In the genomic region with DNA sequence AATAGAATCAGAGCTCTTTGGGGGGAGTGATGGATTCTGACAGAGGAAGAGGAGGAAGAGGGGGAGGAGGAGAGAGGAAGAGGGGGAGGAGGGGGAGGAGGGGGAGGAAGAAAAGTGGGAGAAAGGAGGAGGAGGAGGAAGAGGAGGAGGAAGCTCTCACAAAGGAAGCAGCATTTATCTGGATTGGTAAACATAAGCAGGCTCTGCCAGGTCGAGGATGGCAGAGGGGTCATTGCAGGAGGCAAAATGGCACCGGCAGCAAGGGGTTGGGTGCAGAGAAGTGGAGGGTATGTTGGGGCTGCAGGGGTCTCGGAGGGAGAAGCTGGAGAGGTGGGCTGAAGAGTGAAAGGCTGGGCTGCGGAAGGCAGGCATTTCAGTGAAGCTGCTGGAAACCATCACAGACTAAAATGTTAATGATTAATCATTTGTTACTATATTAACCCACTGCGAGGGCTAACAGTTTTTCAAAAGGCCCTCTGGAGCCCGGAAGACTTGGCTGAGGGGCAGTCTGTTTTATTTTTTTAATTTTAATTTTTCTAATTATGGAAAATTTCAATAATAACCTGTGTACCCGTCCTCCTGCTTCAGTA, we compare ENCODE assay signal across 1 cellular context.
TF ChIP-seq lines count a peak whose summit lies in the region.

No MANE protein-coding gene starts in this region.

TF ChIP-seq in liver, 16 proteins besides CTCF, POLR2A, EP300 and RAD21 (continued from another document):
- TF ChIP-seq, protein P1, sequence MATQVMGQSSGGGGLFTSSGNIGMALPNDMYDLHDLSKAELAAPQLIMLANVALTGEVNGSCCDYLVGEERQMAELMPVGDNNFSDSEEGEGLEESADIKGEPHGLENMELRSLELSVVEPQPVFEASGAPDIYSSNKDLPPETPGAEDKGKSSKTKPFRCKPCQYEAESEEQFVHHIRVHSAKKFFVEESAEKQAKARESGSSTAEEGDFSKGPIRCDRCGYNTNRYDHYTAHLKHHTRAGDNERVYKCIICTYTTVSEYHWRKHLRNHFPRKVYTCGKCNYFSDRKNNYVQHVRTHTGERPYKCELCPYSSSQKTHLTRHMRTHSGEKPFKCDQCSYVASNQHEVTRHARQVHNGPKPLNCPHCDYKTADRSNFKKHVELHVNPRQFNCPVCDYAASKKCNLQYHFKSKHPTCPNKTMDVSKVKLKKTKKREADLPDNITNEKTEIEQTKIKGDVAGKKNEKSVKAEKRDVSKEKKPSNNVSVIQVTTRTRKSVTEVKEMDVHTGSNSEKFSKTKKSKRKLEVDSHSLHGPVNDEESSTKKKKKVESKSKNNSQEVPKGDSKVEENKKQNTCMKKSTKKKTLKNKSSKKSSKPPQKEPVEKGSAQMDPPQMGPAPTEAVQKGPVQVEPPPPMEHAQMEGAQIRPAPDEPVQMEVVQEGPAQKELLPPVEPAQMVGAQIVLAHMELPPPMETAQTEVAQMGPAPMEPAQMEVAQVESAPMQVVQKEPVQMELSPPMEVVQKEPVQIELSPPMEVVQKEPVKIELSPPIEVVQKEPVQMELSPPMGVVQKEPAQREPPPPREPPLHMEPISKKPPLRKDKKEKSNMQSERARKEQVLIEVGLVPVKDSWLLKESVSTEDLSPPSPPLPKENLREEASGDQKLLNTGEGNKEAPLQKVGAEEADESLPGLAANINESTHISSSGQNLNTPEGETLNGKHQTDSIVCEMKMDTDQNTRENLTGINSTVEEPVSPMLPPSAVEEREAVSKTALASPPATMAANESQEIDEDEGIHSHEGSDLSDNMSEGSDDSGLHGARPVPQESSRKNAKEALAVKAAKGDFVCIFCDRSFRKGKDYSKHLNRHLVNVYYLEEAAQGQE (IDR thresholded peaks at IDR 0.05), result peak; percentile 38
- TF ChIP-seq YY1 (IDR thresholded peaks at IDR 0.05), result peak; percentile 87
- TF ChIP-seq RXRA (IDR thresholded peaks at IDR 0.05), result no peak
- TF ChIP-seq HNF4G (IDR thresholded peaks at IDR 0.05), result no peak
- peak in 1 of 2 donors; percentile 15 for TF ChIP-seq HNF4A (conservative IDR thresholded peaks at IDR 0.05)
- TF ChIP-seq, protein P2, sequence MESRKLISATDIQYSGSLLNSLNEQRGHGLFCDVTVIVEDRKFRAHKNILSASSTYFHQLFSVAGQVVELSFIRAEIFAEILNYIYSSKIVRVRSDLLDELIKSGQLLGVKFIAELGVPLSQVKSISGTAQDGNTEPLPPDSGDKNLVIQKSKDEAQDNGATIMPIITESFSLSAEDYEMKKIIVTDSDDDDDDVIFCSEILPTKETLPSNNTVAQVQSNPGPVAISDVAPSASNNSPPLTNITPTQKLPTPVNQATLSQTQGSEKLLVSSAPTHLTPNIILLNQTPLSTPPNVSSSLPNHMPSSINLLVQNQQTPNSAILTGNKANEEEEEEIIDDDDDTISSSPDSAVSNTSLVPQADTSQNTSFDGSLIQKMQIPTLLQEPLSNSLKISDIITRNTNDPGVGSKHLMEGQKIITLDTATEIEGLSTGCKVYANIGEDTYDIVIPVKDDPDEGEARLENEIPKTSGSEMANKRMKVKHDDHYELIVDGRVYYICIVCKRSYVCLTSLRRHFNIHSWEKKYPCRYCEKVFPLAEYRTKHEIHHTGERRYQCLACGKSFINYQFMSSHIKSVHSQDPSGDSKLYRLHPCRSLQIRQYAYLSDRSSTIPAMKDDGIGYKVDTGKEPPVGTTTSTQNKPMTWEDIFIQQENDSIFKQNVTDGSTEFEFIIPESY (IDR thresholded peaks at IDR 0.05), result no peak
- TF ChIP-seq EGR1 (IDR thresholded peaks at IDR 0.05; ENCODE audit: low read depth in 2 of 2), result no peak
- TF ChIP-seq NR2F2 (IDR thresholded peaks at IDR 0.05), result no peak
- TF ChIP-seq, protein P3, sequence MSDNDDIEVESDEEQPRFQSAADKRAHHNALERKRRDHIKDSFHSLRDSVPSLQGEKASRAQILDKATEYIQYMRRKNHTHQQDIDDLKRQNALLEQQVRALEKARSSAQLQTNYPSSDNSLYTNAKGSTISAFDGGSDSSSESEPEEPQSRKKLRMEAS (IDR thresholded peaks at IDR 0.05), result no peak
- TF ChIP-seq SP1 (IDR thresholded peaks at IDR 0.05), result no peak
- no peak for TF ChIP-seq FOXA2 (IDR thresholded peaks at IDR 0.05)
- no peak for TF ChIP-seq FOXA1 (IDR thresholded peaks at IDR 0.05)
- no peak for TF ChIP-seq GABPA (IDR thresholded peaks at IDR 0.05 in 1 of 2, conservative IDR thresholded peaks at IDR 0.05 in 1 of 2)
- peak; percentile 33 for TF ChIP-seq TAF1 (conservative IDR thresholded peaks at IDR 0.05)
TF ChIP-seq in liver: peak in this region for 4.
